In the genomic region with DNA sequence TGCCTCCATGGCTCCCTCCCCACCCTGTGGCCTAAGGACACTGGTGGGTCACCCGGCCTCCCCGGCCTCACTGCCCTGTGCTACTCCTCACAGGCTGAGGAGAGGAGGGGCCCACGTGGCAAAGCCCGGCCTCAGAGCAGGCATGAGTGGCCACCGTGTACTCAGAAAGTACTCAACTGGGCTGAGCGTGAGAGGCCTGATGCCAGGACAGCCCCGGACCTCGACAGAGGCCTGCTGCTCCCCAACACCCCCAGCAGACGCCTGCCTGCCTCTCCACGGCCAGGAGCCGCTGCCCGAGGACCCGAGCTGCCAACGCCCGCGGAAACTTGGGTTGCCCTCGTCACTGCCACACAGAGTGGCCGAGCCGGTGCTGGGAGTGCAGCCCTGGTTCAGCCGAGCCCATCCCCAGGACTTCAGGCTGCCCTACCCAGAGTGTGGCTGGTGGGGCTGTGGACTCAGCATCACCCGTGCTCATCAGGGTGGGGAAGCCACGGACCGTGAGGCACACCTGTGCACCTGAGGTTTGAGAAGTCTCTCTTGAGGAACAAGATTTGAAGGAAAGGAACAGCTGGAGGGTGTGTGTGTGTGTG, we compare ENCODE assay signal across 15 cellular contexts. TPM values are rescaled to one million over a fixed set of nuclear protein-coding genes. Genes with fewer than 3 reads are reported as not detected.
DNase-seq lines count a peak whose midpoint lies in the region; ATAC-seq, FAIRE-seq and TF ChIP-seq lines count a peak whose summit lies in the region.
"Had no signal": no experiment of that assay in that cellular context is flagged by ENCODE, and none has a peak within 500 bp of the region (broad histone marks: within the 10 kb centered on the region; RNA-seq: fewer than 3 reads in every experiment).

No MANE protein-coding gene starts in this region.

- no peak for FAIRE-seq in HepG2 (lab: Jason Lieb, UNC)
- FAIRE-seq: H54 had no signal

- peaks cover 5 to 43% of the 10 kb centered on the region in 2 experiments; a peak in 4 of 5 replicates for H3K27me3 ChIP-seq in HepG2 (ENCODE audit: control insufficient read depth in 1 of 2, insufficient read depth in 2 of 2, low read length in 2 of 2)
- H3K27me3 ChIP-seq in right lobe of liver, result no peaks in the 10 kb centered on the region
- H3K27me3 ChIP-seq in left lung, result no peaks in the 10 kb centered on the region
- H3K27me3 ChIP-seq in osteoblast (ENCODE audit: insufficient read depth, low read length), result no peaks in the 10 kb centered on the region
- H3K27me3 ChIP-seq in vagina, result no peaks in the 10 kb centered on the region
- H3K27me3 ChIP-seq in body of pancreas, result no peaks in the 10 kb centered on the region
- H3K27me3 ChIP-seq: BLaER1 had no signal

- BruUV-seq in HepG2 (replicated peaks; lab: Mats Ljungman, UMichigan), result no TSS peak

- H3K9me3 ChIP-seq in HepG2 (ENCODE audit: low read length) (peaks cover 8% of the 10 kb centered on the region; the same call in 1 of the 2 replicates), right lobe of liver (no peaks in the 10 kb centered on the region), left lung (peaks cover 0 to 4% of the 10 kb centered on the region in 2 donors), osteoblast (ENCODE audit: low read depth, low read length) (no peaks in the 10 kb centered on the region), vagina (no peaks in the 10 kb centered on the region), body of pancreas (no peaks in the 10 kb centered on the region)

- 24% methylated on average over 12 of the region's 23 CpGs for WGBS in HepG2 (ENCODE audit: low lambda C conversion rate)
- 70% methylated on average over 2 of the region's 23 CpGs for WGBS in right lobe of liver (ENCODE audit: insufficient coverage, low coverage, low lambda C conversion rate, missing lambda C conversion rate)
- 85% methylated on average over 23 of the region's 23 CpGs; no CpG with 5 or more reads in 1 of the 2 donors for whole genome bisulfite sequencing in body of pancreas, 2 donors

- H3K4me3 ChIP-seq in HepG2 (replicated peaks in 1 of 3; ENCODE audit: insufficient read depth in 1 of 3, low read depth in 2 of 3, low read length in 3 of 3), result no peak overlapping the region
- no peak overlapping the region for H3K4me3 ChIP-seq in right lobe of liver
- no peak overlapping the region for H3K4me3 ChIP-seq in left lung
- H3K4me3 ChIP-seq in osteoblast (ENCODE audit: insufficient read depth, low read length), result no peak overlapping the region
- no peak overlapping the region for H3K4me3 ChIP-seq in vagina
- H3K4me3 ChIP-seq in body of pancreas, result no peak overlapping the region
- H3K4me3 ChIP-seq: BLaER1, GM23248 had no signal

- H4K20me1 ChIP-seq in HepG2 (ENCODE audit: insufficient read depth, low read length), result no peaks in the 10 kb centered on the region
- H4K20me1 ChIP-seq in osteoblast (ENCODE audit: insufficient read depth, low read length), result peaks cover 5% of the 10 kb centered on the region
- H4K20me1 ChIP-seq: BLaER1 had no signal

- TF ChIP-seq EP300 in HepG2 (IDR thresholded peaks at IDR 0.05; ENCODE audit: low read depth in 2 of 2, low read length in 2 of 2), result no peak
- no peak for TF ChIP-seq EP300 in HepG2 (CRISPR knock-in tag; IDR thresholded peaks at IDR 0.05; ENCODE audit: borderline replicate concordance)

- H3K4me1 ChIP-seq in HepG2 (ENCODE audit: insufficient read depth, low read length), result no peaks in the 10 kb centered on the region
- H3K4me1 ChIP-seq in right lobe of liver, result no peaks in the 10 kb centered on the region
- no peaks in the 10 kb centered on the region for H3K4me1 ChIP-seq in left lung
- H3K4me1 ChIP-seq in osteoblast (ENCODE audit: insufficient read depth, low read length), result peaks cover 16% of the 10 kb centered on the region
- peaks cover 34% of the 10 kb centered on the region for H3K4me1 ChIP-seq in vagina
- no peaks in the 10 kb centered on the region for H3K4me1 ChIP-seq in body of pancreas

- CTCF ChIA-PET in HepG2 (lab: Yijun Ruan, JAX; ENCODE audit: low intra/inter-chr PET ratio, low total read pairs), result no interaction called here

- H3K4me2 ChIP-seq in HepG2 (ENCODE audit: low read depth, low read length), result no peak overlapping the region
- H3K4me2 ChIP-seq in osteoblast (ENCODE audit: insufficient read depth, low read length), result no peak overlapping the region
- H3K4me2 ChIP-seq: BLaER1 had no signal

- peak; percentile 16; the same call in 2 of the 3 replicates for ATAC-seq in HepG2
- ATAC-seq in right lobe of liver, result no peak
- ATAC-seq in left lung, result peak; percentile 75
- ATAC-seq in body of pancreas, result no peak

- no peak for TF ChIP-seq RAD21 in HepG2 (CRISPR knock-in tag; IDR thresholded peaks at IDR 0.05)

- H3K79me2 ChIP-seq in HepG2 (ENCODE audit: insufficient read depth, low read length) (no peaks in the 10 kb centered on the region), osteoblast (ENCODE audit: insufficient read depth, low read length) (no peaks in the 10 kb centered on the region)

- in situ Hi-C loops in HepG2 (cut with HindIII; ENCODE audit: extremely low pct_ligation_motif_present, low pct_unique_long_range_greater_than_20kb), result no loop called here

- H2AFZ ChIP-seq in HepG2 (ENCODE audit: low read length) (no peak overlapping the region), osteoblast (ENCODE audit: low read length) (no peak overlapping the region)
- H2AFZ ChIP-seq: GM23248 had no signal

- intact Hi-C loops in HepG2 (cut with micrococcal nuclease; ENCODE audit: unreplicated experiment) (no loop called here), right lobe of liver (cut with DNase I) (no loop called here), left lung (cut with DNase I) (no loop called here), vagina (cut with DNase I) (no loop called here), body of pancreas (cut with DNase I) (no loop called here)

- TF ChIP-seq POLR2A in HepG2 (IDR thresholded peaks at IDR 0.05; ENCODE audit: insufficient read depth in 1 of 2, low read depth in 2 of 2, low read length in 2 of 2), result no peak
- TF ChIP-seq POLR2A in right lobe of liver (IDR thresholded peaks at IDR 0.05), result no peak
- TF ChIP-seq POLR2A in vagina (IDR thresholded peaks at IDR 0.05), result no peak
- no peak for TF ChIP-seq POLR2A in body of pancreas (IDR thresholded peaks at IDR 0.05)

- no peak for DNase-seq in HepG2 (ENCODE audit: low spot score)
- DNase-seq in right lobe of liver, result no peak
- DNase-seq in left lung, result no peak
- peak; percentile 62 for DNase-seq in osteoblast (ENCODE audit: insufficient read length, low spot score, missing footprints)
- no peak for DNase-seq in vagina (ENCODE audit: extremely low spot score in 2 of 2)
- DNase-seq in body of pancreas, result no peak
- DNase-seq in NCI-H2171 (lab: John Stamatoyannopoulos, UW), result no peak
- no peak for DNase-seq in RKO (ENCODE audit: low spot score)
- DNase-seq: 8988T; AML-193; Caco-2; CD8-positive, alpha-beta memory T cell; GM23248 had no signal

- H3K27ac ChIP-seq in HepG2 (ENCODE audit: extremely low read length, insufficient read depth, low read length) (no peak overlapping the region), right lobe of liver (no peak overlapping the region), left lung (no peak overlapping the region), osteoblast (ENCODE audit: low read depth, low read length) (no peak overlapping the region), vagina (peak overlapping the region; percentile 46), body of pancreas (no peak overlapping the region)
- H3K27ac ChIP-seq: BLaER1, GM23248 had no signal

- no peaks in the 10 kb centered on the region for H3K36me3 ChIP-seq in HepG2 (replicated peaks in 1 of 2; ENCODE audit: control insufficient read depth in 1 of 2, insufficient read depth in 2 of 2, low read length in 2 of 2)
- no peaks in the 10 kb centered on the region for H3K36me3 ChIP-seq in right lobe of liver
- H3K36me3 ChIP-seq in left lung, result no peaks in the 10 kb centered on the region
- H3K36me3 ChIP-seq in osteoblast (ENCODE audit: insufficient read depth, low read length), result no peaks in the 10 kb centered on the region
- H3K36me3 ChIP-seq in vagina, result no peaks in the 10 kb centered on the region
- H3K36me3 ChIP-seq in body of pancreas (replicated peaks in 1 of 2; ENCODE audit: insufficient read depth in 1 of 2, low read depth in 2 of 2), result no peaks in the 10 kb centered on the region

- H3K9ac ChIP-seq in HepG2 (ENCODE audit: insufficient read depth, low read depth, low read length), result no peak overlapping the region
- H3K9ac ChIP-seq: BLaER1, GM23248 had no signal

- TF ChIP-seq CTCF in HepG2 (CRISPR knock-in tag; IDR thresholded peaks at IDR 0.05) (no peak), right lobe of liver (IDR thresholded peaks at IDR 0.05) (no peak), left lung (IDR thresholded peaks at IDR 0.05) (no peak), osteoblast (IDR thresholded peaks at IDR 0.05; ENCODE audit: extremely low read depth, low read depth, low read length) (no peak), vagina (IDR thresholded peaks at IDR 0.05) (no peak), body of pancreas (IDR thresholded peaks at IDR 0.05) (no peak)

- POLR2A ChIA-PET in HepG2 (lab: Yijun Ruan, JAX), result no interaction called here

RNA-seq across cellular contexts. Expression of gene CENPO, which starts 59.3 kb away (rescaled TPM):
- 35.5 and 41.4 TPM in 2 replicates for total RNA-seq in HepG2 (2016; rRNA removed; fragmentation: Illumina TruSeq; extraction: Trizol)
- 8.3 and 11.5 TPM in 2 replicates for total RNA-seq in HepG2 (2016; cell fraction: cytosol; rRNA removed; fragmentation: Illumina TruSeq; extraction: Trizol; ENCODE audit: low read depth)
- 35.8 and 39.7 TPM in 2 replicates for total RNA-seq in HepG2 (2016; cell fraction: insoluble cytoplasmic fraction; rRNA removed; fragmentation: Illumina TruSeq; extraction: Trizol)
- 17.2 and 19.2 TPM in 2 replicates for total RNA-seq in HepG2 (2016; cell fraction: membrane; rRNA removed; fragmentation: Illumina TruSeq; extraction: Trizol)
- total RNA-seq in HepG2 (2016; cell fraction: nucleus; rRNA removed; fragmentation: Illumina TruSeq; extraction: Trizol), result 37.7 and 41.8 TPM in 2 replicates
- polyA plus RNA-seq in HepG2 (2011; rRNA removed), result 15.0 and 19.7 TPM in 2 replicates
- 11.4 and 14.1 TPM in 2 replicates for polyA plus RNA-seq in HepG2 (2011; cell fraction: cytosol; rRNA removed)
- 21.1 and 29.9 TPM in 2 replicates for polyA plus RNA-seq in HepG2 (2011; cell fraction: nucleus; rRNA removed)
- 7.0 and 12.0 TPM in 2 replicates for polyA plus RNA-seq in HepG2 (2012)
- polyA plus RNA-seq in HepG2 (2016; cell fraction: cytosol; fragmentation: Illumina TruSeq; extraction: Trizol; ENCODE audit: low read depth), result 4.1 and 8.1 TPM in 2 replicates
- polyA plus RNA-seq in HepG2 (2016; cell fraction: insoluble cytoplasmic fraction; fragmentation: Illumina TruSeq; extraction: Trizol; ENCODE audit: low read depth), result 36.7 and 40.3 TPM in 2 replicates
- 11.8 and 13.7 TPM in 2 replicates for polyA plus RNA-seq in HepG2 (2016; cell fraction: membrane; fragmentation: Illumina TruSeq; extraction: Trizol; ENCODE audit: low read depth)
- 53.5 and 60.4 TPM in 2 replicates for polyA plus RNA-seq in HepG2 (2016; cell fraction: nucleus; fragmentation: Illumina TruSeq; extraction: Trizol; ENCODE audit: insufficient read depth, low read depth)
- 43.4 and 73.1 TPM in 2 replicates for polyA minus RNA-seq in HepG2 (2011; rRNA and poly(A)+ RNA removed; ENCODE audit: low replicate concordance)
- polyA minus RNA-seq in HepG2 (2011; cell fraction: cytosol; rRNA and poly(A)+ RNA removed), result 7.8 and 14.2 TPM in 2 replicates
- polyA minus RNA-seq in HepG2 (2011; cell fraction: nucleus; rRNA and poly(A)+ RNA removed), result 38.0 and 52.5 TPM in 2 replicates
- 1 to 10 TPM; 1.6 to 6.0 (median 3.1) TPM for total RNA-seq in right lobe of liver
- 10 to 100 TPM in 1 of 2 donors, 1 to 10 TPM in 1; 9.9 to 10.6 TPM for total RNA-seq in left lung
- 8.0 and 9.1 TPM in 2 replicates for total RNA-seq in osteoblast
- total RNA-seq in vagina, result 3.2 TPM
- total RNA-seq in body of pancreas, result 1 to 10 TPM; 2.0 to 2.6 TPM

RNA-seq across cellular contexts. Expression of gene PTRHD1, which starts 59.3 kb away (rescaled TPM):
- total RNA-seq in HepG2 (2016; rRNA removed; fragmentation: Illumina TruSeq; extraction: Trizol), result 69.1 and 72.6 TPM in 2 replicates
- 60.4 and 67.3 TPM in 2 replicates for total RNA-seq in HepG2 (2016; cell fraction: cytosol; rRNA removed; fragmentation: Illumina TruSeq; extraction: Trizol; ENCODE audit: low read depth)
- total RNA-seq in HepG2 (2016; cell fraction: insoluble cytoplasmic fraction; rRNA removed; fragmentation: Illumina TruSeq; extraction: Trizol), result 72.7 and 87.7 TPM in 2 replicates
- total RNA-seq in HepG2 (2016; cell fraction: membrane; rRNA removed; fragmentation: Illumina TruSeq; extraction: Trizol), result 94.1 and 99.1 TPM in 2 replicates
- total RNA-seq in HepG2 (2016; cell fraction: nucleus; rRNA removed; fragmentation: Illumina TruSeq; extraction: Trizol), result 23.3 and 24.3 TPM in 2 replicates
- 75.4 and 90.8 TPM in 2 replicates for polyA plus RNA-seq in HepG2 (2011; rRNA removed)
- 56.6 and 90.9 TPM in 2 replicates for polyA plus RNA-seq in HepG2 (2011; cell fraction: cytosol; rRNA removed)
- polyA plus RNA-seq in HepG2 (2011; cell fraction: nucleus; rRNA removed), result 25.2 and 28.1 TPM in 2 replicates
- 66.4 and 75.5 TPM in 2 replicates for polyA plus RNA-seq in HepG2 (2012)
- polyA plus RNA-seq in HepG2 (2016; cell fraction: cytosol; fragmentation: Illumina TruSeq; extraction: Trizol; ENCODE audit: low read depth), result 77.6 and 78.5 TPM in 2 replicates
- 76.5 and 83.9 TPM in 2 replicates for polyA plus RNA-seq in HepG2 (2016; cell fraction: insoluble cytoplasmic fraction; fragmentation: Illumina TruSeq; extraction: Trizol; ENCODE audit: low read depth)
- polyA plus RNA-seq in HepG2 (2016; cell fraction: membrane; fragmentation: Illumina TruSeq; extraction: Trizol; ENCODE audit: low read depth), result 88.1 and 94.4 TPM in 2 replicates
- polyA plus RNA-seq in HepG2 (2016; cell fraction: nucleus; fragmentation: Illumina TruSeq; extraction: Trizol; ENCODE audit: insufficient read depth, low read depth), result 51.1 and 58.4 TPM in 2 replicates
- 41.5 and 57.2 TPM in 2 replicates for polyA minus RNA-seq in HepG2 (2011; rRNA and poly(A)+ RNA removed; ENCODE audit: low replicate concordance)
- 8.2 and 15.7 TPM in 2 replicates for polyA minus RNA-seq in HepG2 (2011; cell fraction: cytosol; rRNA and poly(A)+ RNA removed)
- 25.1 and 28.7 TPM in 2 replicates for polyA minus RNA-seq in HepG2 (2011; cell fraction: nucleus; rRNA and poly(A)+ RNA removed)
- 10 to 100 TPM; 10.1 to 16.4 (median 15.3) TPM for total RNA-seq in right lobe of liver
- 10 to 100 TPM; 31.3 to 45.0 TPM for total RNA-seq in left lung
- total RNA-seq in osteoblast, result 21.5 and 25.0 TPM in 2 replicates
- 17.2 TPM for total RNA-seq in vagina
- 10 to 100 TPM; 13.7 to 15.5 TPM for total RNA-seq in body of pancreas

Comparison
In these comparisons a context has a peak if more than half of its experiments do, and no peak if none do; other contexts are left out.
1. ATAC-seq: peak in HepG2 (single experiment) and left lung (single experiment); none in right lobe of liver (0 of 4) and body of pancreas (single experiment).